ENCODE assay signal across 8 cellular contexts in the genomic region with DNA sequence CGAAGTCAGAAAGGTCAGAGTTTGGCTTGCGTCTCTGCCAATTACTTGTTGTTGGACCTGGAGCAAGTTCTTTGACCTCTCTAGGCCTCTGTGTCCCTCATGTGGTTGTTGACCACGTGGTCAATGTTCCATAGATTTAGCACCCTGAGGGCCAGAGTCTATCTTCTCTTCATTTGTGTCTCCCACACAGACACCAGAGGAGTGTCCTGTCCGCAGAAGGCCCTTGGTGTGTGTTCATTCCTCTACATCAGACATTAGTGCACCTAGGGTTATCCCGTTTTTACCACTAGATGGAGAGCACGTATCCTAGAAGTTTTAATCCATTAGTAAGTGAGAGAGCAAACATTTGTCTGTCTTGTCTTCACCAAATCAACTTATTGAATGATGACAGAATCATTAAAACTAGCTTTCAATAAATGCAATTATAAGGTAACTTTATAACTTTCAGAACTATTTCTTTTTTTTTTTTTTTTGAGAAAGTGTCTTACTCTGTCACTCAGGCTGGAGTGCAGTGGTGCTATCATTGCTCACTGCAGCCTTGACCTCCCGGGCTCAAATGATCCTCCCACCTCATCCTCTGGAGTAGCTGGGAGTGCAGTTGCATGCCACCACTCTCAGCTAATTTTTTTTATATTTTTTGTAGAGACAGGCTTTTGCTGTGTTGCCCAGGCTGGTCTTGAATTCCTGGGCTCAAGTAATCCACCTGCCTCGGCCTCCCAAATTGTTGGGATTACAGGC.
DNase-seq lines count a peak whose midpoint lies in the region; ATAC-seq and TF ChIP-seq lines count a peak whose summit lies in the region.

No MANE protein-coding gene starts in this region.

- DNase-seq in NCI-H460 (ENCODE audit: extremely low read depth, low read depth): peak; percentile 45
- no peak for DNase-seq in epithelial cell of proximal tubule (ENCODE audit: low read depth)
- peak; percentile 73 for DNase-seq in pons (ENCODE audit: low spot score)
- no peak for DNase-seq in activated naive CD4-positive, alpha-beta T cell (lab: John Stamatoyannopoulos, UW)

- peak; percentile 39 for TF ChIP-seq CTCF in GM12873 (IDR thresholded peaks at IDR 0.05; ENCODE audit: insufficient read depth, low read depth, low read length, missing control alignments)
- TF ChIP-seq CTCF in epithelial cell of proximal tubule (conservative IDR thresholded peaks at IDR 0.05; ENCODE audit: low read depth, low read length): peak; percentile 68

- no peak for TF ChIP-seq POLR2A in GM18505 (IDR thresholded peaks at IDR 0.05; ENCODE audit: borderline replicate concordance, extremely low read depth, insufficient read depth, insufficient read length)

- ATAC-seq in HG02798 (IDR thresholded peaks at IDR 0.05; ENCODE audit: poor library complexity, unreplicated experiment): no peak
- no peak for ATAC-seq in HG02642 (IDR thresholded peaks at IDR 0.05; ENCODE audit: poor library complexity, unreplicated experiment)
- no peak for ATAC-seq in GM18505 (IDR thresholded peaks at IDR 0.05; ENCODE audit: unreplicated experiment)

- H3K4me3 ChIP-seq in epithelial cell of proximal tubule (ENCODE audit: low read depth, low read length): no peak overlapping the region

Comparison
In these comparisons a context has a peak if more than half of its experiments do, and no peak if none do; other contexts are left out.
1. DNase-seq: peak in NCI-H460 (single experiment) and pons (single experiment); none in epithelial cell of proximal tubule (single experiment) and activated naive CD4-positive, alpha-beta T cell (0 of 4).